ENCODE assay signal across 9 cellular contexts in the genomic region with DNA sequence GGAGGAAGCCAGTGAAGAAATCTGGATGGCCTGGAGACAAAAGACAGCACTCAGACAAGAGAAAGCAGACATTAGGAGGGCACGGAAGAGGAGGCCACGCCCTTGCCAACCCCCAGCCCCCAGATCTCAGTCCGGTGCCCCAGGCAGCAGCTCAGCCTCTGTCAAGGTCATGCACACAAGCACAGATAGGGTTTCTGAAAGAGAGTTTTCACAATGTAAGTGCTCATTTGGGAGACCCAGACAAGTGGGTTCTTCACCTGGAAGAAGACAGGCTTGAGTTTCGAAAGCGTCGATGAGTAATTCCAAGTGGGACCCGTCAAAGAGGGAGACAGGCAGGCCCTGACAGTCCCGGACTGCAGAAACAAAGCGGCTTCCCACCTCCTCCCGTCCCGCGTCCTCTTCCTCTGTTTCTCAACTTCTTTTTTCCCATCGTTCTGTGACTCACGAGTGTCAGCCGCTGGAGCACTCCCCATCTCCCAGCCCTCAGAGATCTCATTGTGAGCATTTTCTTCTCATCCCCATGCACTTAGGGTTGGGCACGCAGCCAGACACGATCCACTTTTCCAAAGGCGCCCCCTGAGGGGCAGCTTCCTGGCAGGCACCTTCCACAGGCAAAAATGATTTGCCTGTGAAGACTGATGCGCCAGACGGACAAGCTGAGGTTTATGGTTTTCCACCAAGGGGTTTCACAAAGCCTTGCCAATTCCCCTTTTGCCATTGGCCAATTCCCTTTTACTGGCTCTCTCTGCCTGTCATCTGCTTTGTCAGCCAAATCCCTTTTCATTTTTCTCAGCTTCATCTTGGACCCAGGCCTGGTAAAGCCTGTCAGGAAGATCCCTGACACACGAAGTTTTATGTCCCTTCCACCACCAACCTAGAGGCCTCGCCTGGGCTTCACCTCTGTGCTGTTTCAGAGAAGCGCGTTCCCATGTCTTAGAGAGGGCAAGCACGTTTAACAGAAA.
DNase-seq lines count a peak whose midpoint lies in the region; ATAC-seq and TF ChIP-seq lines count a peak whose summit lies in the region.
"Had no signal": no experiment of that assay in that cellular context is flagged by ENCODE, and none has a peak within 500 bp of the region (broad histone marks: within the 10 kb centered on the region; RNA-seq: fewer than 3 reads in every experiment).

No MANE protein-coding gene starts in this region.

- POLR2A ChIA-PET in CD4-positive, alpha-beta memory T cell (lab: Charles Lee; ENCODE audit: partially characterized antibody) = interaction anchor here (4.0 kb wide), 1 partner anchor 9 kb away, joined by 24 read pairs; no protein-coding TSS in a partner anchor

- H3K4me1 ChIP-seq in CD4-positive, alpha-beta memory T cell (ENCODE audit: insufficient read depth, low read length) = peaks cover 33% of the 10 kb centered on the region

- no peaks in the 10 kb centered on the region for H3K36me3 Mint-ChIP-seq in CD4-positive, alpha-beta memory T cell
- no peaks in the 10 kb centered on the region for H3K36me3 Mint-ChIP-seq in naive B cell

- no peaks in the 10 kb centered on the region for H3K9me3 ChIP-seq in CD4-positive, alpha-beta memory T cell (ENCODE audit: control insufficient read depth in 1 of 2, low read length in 2 of 2)

- H3K4me3 Mint-ChIP-seq in CD4-positive, alpha-beta memory T cell = peak overlapping the region in 7 of 8 donors; percentile 21 to 67 (median 46)
- H3K4me3 Mint-ChIP-seq in naive B cell = peak overlapping the region in 2 of 8 donors; percentile 42 to 49

- no peaks in the 10 kb centered on the region for H3K27me3 Mint-ChIP-seq in CD4-positive, alpha-beta memory T cell
- no peaks in the 10 kb centered on the region for H3K27me3 Mint-ChIP-seq in naive B cell

- H3K4me3 ChIP-seq in CD4-positive, alpha-beta memory T cell (ENCODE audit: low read length in 2 of 2) = no peak overlapping the region
- no peak overlapping the region for H3K4me3 ChIP-seq in NB4 (ENCODE audit: low read depth, low read length)

- no peak for TF ChIP-seq CTCF in NB4 (IDR thresholded peaks at IDR 0.05; ENCODE audit: low read depth, low read length)

- H3K27ac ChIP-seq in CD4-positive, alpha-beta memory T cell (ENCODE audit: low read depth, low read length) = no peak overlapping the region

- intact Hi-C loops in CD4-positive, alpha-beta memory T cell (cut with micrococcal nuclease) = no loop called here

- no peaks in the 10 kb centered on the region for H3K9me3 Mint-ChIP-seq in CD4-positive, alpha-beta memory T cell
- no peaks in the 10 kb centered on the region for H3K9me3 Mint-ChIP-seq in naive B cell

- H3K27ac Mint-ChIP-seq in CD4-positive, alpha-beta memory T cell = peak overlapping the region in 5 of 7 donors; percentile 6 to 79 (median 68)
- H3K27ac Mint-ChIP-seq in naive B cell = peak overlapping the region; percentile 15 to 88 (median 76)

- TF ChIP-seq POLR2A in NB4 (IDR thresholded peaks at IDR 0.05; ENCODE audit: extremely low read depth, insufficient read length) = no peak

- H3K27me3 ChIP-seq in CD4-positive, alpha-beta memory T cell (ENCODE audit: insufficient read depth, low read length) = no peaks in the 10 kb centered on the region

- ATAC-seq in naive B cell (ENCODE audit: low read depth in 2 of 2) = no peak
- ATAC-seq in HG02588 (IDR thresholded peaks at IDR 0.05; ENCODE audit: unreplicated experiment) = no peak

- no peak for DNase-seq in CD4-positive, alpha-beta memory T cell
- DNase-seq in NB4 (ENCODE audit: low read depth) (peak; percentile 67), cerebellum (ENCODE audit: low spot score) (peak; percentile 12), naive B cell (no peak), LoVo (ENCODE audit: low spot score) (no peak)
- DNase-seq in activated CD8-positive, alpha-beta memory T cell treated with anti-CD3 and anti-CD28 coated beads, Interleukin-2, amount 50 U/mL, for 48 hours = no peak
- DNase-seq in stimulated activated CD4-positive, alpha-beta T cell treated with anti-CD3 and anti-CD28 coated beads, Interleukin-12 subunit alpha, Interleukin-12 subunit beta, amount 100 ng/mL, for 4 hours = no peak
- DNase-seq: effector memory CD4-positive, alpha-beta T cell had no signal

- peaks cover 12 to 40% (median 25%) of the 10 kb centered on the region in 4 donors for H3K4me1 Mint-ChIP-seq in CD4-positive, alpha-beta memory T cell
- peaks cover 19 to 66% (median 29%) of the 10 kb centered on the region in 3 donors for H3K4me1 Mint-ChIP-seq in naive B cell

- CTCF ChIA-PET in CD4-positive, alpha-beta memory T cell (lab: Charles Lee; ENCODE audit: partially characterized antibody) = no interaction called here

- no peaks in the 10 kb centered on the region for H3K36me3 ChIP-seq in CD4-positive, alpha-beta memory T cell (ENCODE audit: insufficient read depth, low read length)

Comparison
In these comparisons a context has a peak if more than half of its experiments do, and no peak if none do; other contexts are left out.
1. DNase-seq: peak in NB4 (single experiment) and cerebellum (single experiment); none in CD4-positive, alpha-beta memory T cell (0 of 5), naive B cell (single experiment), activated CD8-positive, alpha-beta memory T cell treated with anti-CD3 and anti-CD28 coated beads, Interleukin-2, amount 50 U/mL, for 48 hours (single experiment), stimulated activated CD4-positive, alpha-beta T cell treated with anti-CD3 and anti-CD28 coated beads, Interleukin-12 subunit alpha, Interleukin-12 subunit beta, amount 100 ng/mL, for 4 hours (single experiment) and LoVo (single experiment).